7 cellular contexts compared by ENCODE assay signal in the genomic region with DNA sequence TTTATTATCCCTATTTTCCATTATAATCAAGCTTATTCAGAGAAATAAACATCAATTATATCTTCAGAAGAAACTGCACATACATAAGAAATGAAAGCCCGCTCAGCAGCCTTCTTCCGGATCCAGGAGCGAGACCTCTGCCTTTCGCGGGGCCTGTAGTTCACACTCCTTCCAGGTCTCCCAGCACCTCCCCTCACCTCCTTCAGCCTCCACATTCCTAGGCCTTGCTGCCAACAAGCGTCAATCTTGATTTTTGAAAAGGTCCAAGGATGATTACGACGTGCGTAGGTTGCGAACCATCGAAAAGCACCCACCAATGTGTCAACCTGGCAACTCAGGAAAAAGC. TPM values are rescaled to one million over a fixed set of nuclear protein-coding genes. Genes with fewer than 3 reads are reported as not detected.
A peak's percentile ranks its signal among the peaks of the same experiment; 100 is the strongest.
DNase-seq lines count a peak whose midpoint lies in the region; ATAC-seq and TF ChIP-seq lines count a peak whose summit lies in the region.

No MANE protein-coding gene starts in this region.

- H3K27me3 ChIP-seq in hepatocyte (no peaks in the 10 kb centered on the region), stomach smooth muscle (ENCODE audit: control insufficient read depth in 1 of 2, insufficient read depth in 2 of 2, low read length in 2 of 2) (no peaks in the 10 kb centered on the region)

- H3K9me3 ChIP-seq in T-helper 17 cell (ENCODE audit: control insufficient read depth, low read length, poor library complexity, severe bottlenecking) = no peaks in the 10 kb centered on the region
- H3K9me3 ChIP-seq in hepatocyte (ENCODE audit: low read depth) = no peaks in the 10 kb centered on the region
- H3K9me3 ChIP-seq in stomach smooth muscle (ENCODE audit: control insufficient read depth in 2 of 2, low read length in 2 of 2) = no peaks in the 10 kb centered on the region

- H3K27me3 Mint-ChIP-seq in HFFc6 (ENCODE audit: insufficient read depth) = peaks cover 10% of the 10 kb centered on the region
- peaks cover 12% of the 10 kb centered on the region for H3K27me3 Mint-ChIP-seq in T-helper 17 cell

- H3K27ac Mint-ChIP-seq in HFFc6 (no peak overlapping the region), T-helper 17 cell (peak overlapping the region; percentile 94)

- H3K79me2 ChIP-seq in hepatocyte = peaks cover 49% of the 10 kb centered on the region

- H3K27ac ChIP-seq in hepatocyte = no peak overlapping the region
- peak overlapping the region; percentile 67 for H3K27ac ChIP-seq in stomach smooth muscle (ENCODE audit: low read length)

- H4K20me1 ChIP-seq in hepatocyte (ENCODE audit: insufficient read depth, poor library complexity, severe bottlenecking) = peaks cover 30% of the 10 kb centered on the region

- H2AFZ ChIP-seq in hepatocyte = peak overlapping the region; percentile 76

- H3K4me1 Mint-ChIP-seq in HFFc6 (ENCODE audit: low read depth) (peaks cover 29% of the 10 kb centered on the region), T-helper 17 cell (peaks cover 33% of the 10 kb centered on the region)

- H3K4me3 ChIP-seq in hepatocyte (no peak overlapping the region), stomach smooth muscle (ENCODE audit: low read length in 2 of 2) (peak overlapping the region; percentile 45 to 91)

- H3K36me3 ChIP-seq in hepatocyte (replicated peaks; ENCODE audit: insufficient read depth, low read depth) = no peaks in the 10 kb centered on the region
- no peaks in the 10 kb centered on the region for H3K36me3 ChIP-seq in stomach smooth muscle (ENCODE audit: control insufficient read depth in 2 of 2, insufficient read depth in 2 of 2, low read length in 2 of 2)

- no peak for ATAC-seq in T-helper 17 cell

- H3K9me3 Mint-ChIP-seq in HFFc6 = no peaks in the 10 kb centered on the region

- DNase-seq in HFFc6 (no peak), T-helper 17 cell (no peak), hepatocyte (ENCODE audit: low spot score) (no peak), foreskin melanocyte (no peak), NCI-H187 treated with DMSO at 0.1 percent for 48 hours (lab: John Stamatoyannopoulos, UW) (no peak), NCI-H2029 (lab: John Stamatoyannopoulos, UW) (no peak)

- no peaks in the 10 kb centered on the region for H3K9me2 ChIP-seq in hepatocyte (replicated peaks; ENCODE audit: insufficient read depth)

- H3K9ac ChIP-seq in stomach smooth muscle (ENCODE audit: low read length in 2 of 2) = peak overlapping the region; percentile 17 to 66

- peak overlapping the region; percentile 66 for H3K4me2 ChIP-seq in hepatocyte

- H3K4me3 Mint-ChIP-seq in HFFc6 (peak overlapping the region; percentile 96; the same call in 1 of the 2 replicates), T-helper 17 cell (peak overlapping the region; percentile 99)

- WGBS in hepatocyte (ENCODE audit: low lambda C conversion rate, missing lambda C conversion rate) = 83% methylated on average over 11 of the region's 11 CpGs

- no peak for TF ChIP-seq CTCF in HFFc6 (IDR thresholded peaks at IDR 0.05)
- no peak for TF ChIP-seq CTCF in hepatocyte (IDR thresholded peaks at IDR 0.05; ENCODE audit: poor library complexity)

- no peaks in the 10 kb centered on the region for H3K36me3 Mint-ChIP-seq in HFFc6 (ENCODE audit: low read depth)
- peaks cover 2% of the 10 kb centered on the region for H3K36me3 Mint-ChIP-seq in T-helper 17 cell (ENCODE audit: low read depth)

- H3K4me1 ChIP-seq in hepatocyte (ENCODE audit: insufficient read depth) = peaks cover 11% of the 10 kb centered on the region
- H3K4me1 ChIP-seq in stomach smooth muscle (ENCODE audit: control insufficient read depth, insufficient read depth, low read length) = peaks cover 29% of the 10 kb centered on the region

RNA-seq across cellular contexts. Expression of gene KIDINS220, which starts 0.4 kb away (rescaled TPM):
- 10 to 100 TPM; 34.5 to 42.2 (median 38.2) TPM for total RNA-seq in HFFc6 (2021; fragmentation: NEBNext Ultra II Directional; extraction: Animal tissue kit (Norgen Biotek cat#: 25700))
- total RNA-seq in T-helper 17 cell (10 to 100 TPM; 33.2 to 44.5 TPM), hepatocyte (74.5 and 77.5 TPM in 2 replicates)
- polyA plus RNA-seq in hepatocyte = 23.5 and 24.2 TPM in 2 replicates
